In the genomic region with DNA sequence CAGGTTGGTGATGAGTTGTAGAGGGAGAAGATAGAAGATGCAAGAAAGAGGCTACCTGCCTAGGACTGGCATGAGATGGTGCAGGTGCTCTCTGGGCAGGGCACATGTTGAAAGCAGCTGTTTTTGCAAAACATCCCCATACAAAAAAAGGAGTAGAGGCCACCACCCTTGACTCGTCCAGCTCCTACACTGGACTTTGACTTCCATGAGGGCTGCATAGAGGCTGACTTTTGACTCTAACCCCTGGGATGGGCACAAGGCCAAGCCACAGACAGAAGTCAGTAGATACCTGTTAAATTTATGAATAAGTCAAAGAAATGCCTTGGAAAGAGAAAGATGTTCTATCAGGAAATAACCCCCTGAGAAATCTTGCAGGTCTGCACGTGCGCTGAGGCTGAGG, we compare ENCODE assay signal across 23 cellular contexts.
A peak's percentile ranks its signal among the peaks of the same experiment; 100 is the strongest.
DNase-seq lines count a peak whose midpoint lies in the region; ATAC-seq and TF ChIP-seq lines count a peak whose summit lies in the region.
"Had no signal": no experiment of that assay in that cellular context is flagged by ENCODE, and none has a peak within 500 bp of the region (broad histone marks: within the 10 kb centered on the region; RNA-seq: fewer than 3 reads in every experiment).

No MANE protein-coding gene starts in this region.

- H3K14ac ChIP-seq in neuronal stem cell (ENCODE audit: low read length), result no peak overlapping the region

- H3K79me1 ChIP-seq in neuronal stem cell (ENCODE audit: low read depth, low read length), result no peaks in the 10 kb centered on the region

- CTCF ChIA-PET in HCT116 (lab: Charles Lee), result interaction anchor here (3.1 kb wide), 1 partner anchor 19 kb away, joined by 10 read pairs; no protein-coding TSS in a partner anchor
- CTCF ChIA-PET in PC-9 (lab: Charles Lee), result interaction anchor here (0.6 kb wide), 1 partner anchor 37 kb away, joined by 3 read pairs; no protein-coding TSS in a partner anchor

- H3K27me3 Mint-ChIP-seq in T-helper 17 cell, result peaks cover 38% of the 10 kb centered on the region
- H3K27me3 Mint-ChIP-seq: CD4-positive, CD25-positive, alpha-beta regulatory T cell had no signal

- H3K36me3 ChIP-seq in HCT116 (ENCODE audit: control insufficient read depth in 1 of 2, insufficient read depth in 2 of 2, low read length in 2 of 2) (no peaks in the 10 kb centered on the region), PC-9 (ENCODE audit: low read depth) (no peaks in the 10 kb centered on the region), neuronal stem cell (replicated peaks in 1 of 2; ENCODE audit: control insufficient read depth in 2 of 2, insufficient read depth in 2 of 2, low read length in 2 of 2) (no peaks in the 10 kb centered on the region)
- H3K36me3 ChIP-seq in effector memory CD4-positive, alpha-beta T cell (ENCODE audit: control insufficient read depth, insufficient read depth, low read length), result no peaks in the 10 kb centered on the region
- H3K36me3 ChIP-seq: BLaER1, Peyer's patch had no signal

- no peaks in the 10 kb centered on the region for H3K9me3 ChIP-seq in HCT116 (ENCODE audit: control insufficient read depth in 1 of 2, insufficient read depth in 1 of 2, low read depth in 1 of 2, low read length in 2 of 2)
- H3K9me3 ChIP-seq in PC-9 (ENCODE audit: insufficient read depth, low read depth), result no peaks in the 10 kb centered on the region
- H3K9me3 ChIP-seq in neuronal stem cell (replicated peaks in 1 of 2; ENCODE audit: control insufficient read depth in 2 of 2, insufficient read depth in 1 of 2, low read depth in 1 of 2, low read length in 2 of 2), result no peaks in the 10 kb centered on the region
- H3K9me3 ChIP-seq in effector memory CD4-positive, alpha-beta T cell (ENCODE audit: control insufficient read depth, low read length), result no peaks in the 10 kb centered on the region
- no peaks in the 10 kb centered on the region for H3K9me3 ChIP-seq in T-helper 17 cell (ENCODE audit: control insufficient read depth, low read length, poor library complexity, severe bottlenecking)
- H3K9me3 ChIP-seq: BLaER1, Peyer's patch had no signal

- H3K4me3 ChIP-seq in HCT116 (replicated peaks in 1 of 2; ENCODE audit: low read depth in 1 of 2, low read length in 2 of 2) (no peak overlapping the region), PC-9 (no peak overlapping the region), neuronal stem cell (ENCODE audit: low read length in 2 of 2) (no peak overlapping the region)
- H3K4me3 ChIP-seq in effector memory CD4-positive, alpha-beta T cell (ENCODE audit: insufficient read depth, low read depth, low read length, poor library complexity, severe bottlenecking), result no peak overlapping the region
- H3K4me3 ChIP-seq: BLaER1, Peyer's patch, SK-N-MC had no signal

- no peak for DNase-seq in HCT116 (ENCODE audit: low read depth, low spot score)
- no peak for DNase-seq in PC-9
- no peak for DNase-seq in epithelial cell of prostate (ENCODE audit: low read depth, low spot score)
- DNase-seq in neuronal stem cell (ENCODE audit: low spot score), result no peak
- no peak for DNase-seq in HT-29 (ENCODE audit: low spot score)
- no peak for DNase-seq in effector memory CD4-positive, alpha-beta T cell
- DNase-seq in T-helper 17 cell, result no peak
- DNase-seq: CD4-positive, CD25-positive, alpha-beta regulatory T cell; DMS153; DND-41; IMR-90; NCI-H1092; NCI-H1417 treated with DMSO at 0.1 percent for 48 hours; NCI-H1694 treated with DMSO at 0.1 percent for 48 hours; NCI-H2081; NCI-H226; NCI-H510A; NCI-H69; Peyer's patch; SIG-M5 had no signal

- H3K4me3 Mint-ChIP-seq in T-helper 17 cell, result no peak overlapping the region
- H3K4me3 Mint-ChIP-seq: CD4-positive, CD25-positive, alpha-beta regulatory T cell had no signal

- H3K79me2 ChIP-seq in HCT116 (ENCODE audit: insufficient read depth, low read length), result no peaks in the 10 kb centered on the region
- no peaks in the 10 kb centered on the region for H3K79me2 ChIP-seq in PC-9 (ENCODE audit: low read depth)

- peaks cover 2% of the 10 kb centered on the region for H3K4me1 Mint-ChIP-seq in T-helper 17 cell
- H3K4me1 Mint-ChIP-seq: CD4-positive, CD25-positive, alpha-beta regulatory T cell had no signal

- no peak for TF ChIP-seq RAD21 in HCT116 (IDR thresholded peaks at IDR 0.05; ENCODE audit: low read depth)

- H3K4me2 ChIP-seq in HCT116 (ENCODE audit: low read length) (peak overlapping the region; percentile 73), PC-9 (peak overlapping the region; percentile 71; the same call in 1 of the 2 replicates), neuronal stem cell (ENCODE audit: insufficient read depth, low read length, poor library complexity, severe bottlenecking) (no peak overlapping the region)
- H3K4me2 ChIP-seq: BLaER1, KMS-11 had no signal

- peaks cover 2% of the 10 kb centered on the region for H3K36me3 Mint-ChIP-seq in T-helper 17 cell (ENCODE audit: low read depth)
- H3K36me3 Mint-ChIP-seq: CD4-positive, CD25-positive, alpha-beta regulatory T cell had no signal

- H3K23ac ChIP-seq in neuronal stem cell (ENCODE audit: low read depth, low read length, poor library complexity), result no peak overlapping the region

- H4K20me1 ChIP-seq in HCT116 (ENCODE audit: insufficient read depth) (no peaks in the 10 kb centered on the region), PC-9 (ENCODE audit: insufficient read depth) (no peaks in the 10 kb centered on the region)
- H4K20me1 ChIP-seq: BLaER1 had no signal

- H2AK5ac ChIP-seq in neuronal stem cell (ENCODE audit: low read depth, low read length), result peak overlapping the region; percentile 14

- H2AFZ ChIP-seq in HCT116 (ENCODE audit: low read depth, low read length, poor library complexity, severe bottlenecking) (no peak overlapping the region), PC-9 (no peak overlapping the region), neuronal stem cell (ENCODE audit: low read length) (no peak overlapping the region)

- POLR2A ChIA-PET in HCT116 (lab: Charles Lee) (no interaction called here), PC-9 (lab: Charles Lee; ENCODE audit: unreplicated experiment) (no interaction called here)

- WGBS in neuronal stem cell (ENCODE audit: extremely low coverage in 2 of 2, insufficient read length in 2 of 2, insufficient replicate concordance in 1 of 2), 2 donors, result no CpG with 5 or more reads among the region's 3 CpGs

- RAD21 ChIA-PET in HCT116 (lab: Charles Lee; ENCODE audit: low non-redundant PET in 1 of 2, low total read pairs in 2 of 2, uncharacterized antibody in 2 of 2, unreplicated experiment in 2 of 2), result no interaction called here

- no peak overlapping the region for H3K27ac Mint-ChIP-seq in T-helper 17 cell
- H3K27ac Mint-ChIP-seq: CD4-positive, CD25-positive, alpha-beta regulatory T cell had no signal

- no peak overlapping the region for H3K4ac ChIP-seq in neuronal stem cell (ENCODE audit: low read length)

- H2BK15ac ChIP-seq in neuronal stem cell (ENCODE audit: low read length), result no peak overlapping the region

- H2BK5ac ChIP-seq in neuronal stem cell (ENCODE audit: low read length), result no peak overlapping the region

- H2BK120ac ChIP-seq in neuronal stem cell (ENCODE audit: low read depth, low read length), result no peak overlapping the region

- H3K4me1 ChIP-seq in HCT116 (ENCODE audit: control insufficient read depth in 1 of 2, insufficient read depth in 2 of 2, low read length in 2 of 2), result peaks cover 57 to 77% of the 10 kb centered on the region in 2 experiments
- H3K4me1 ChIP-seq in PC-9 (replicated peaks; ENCODE audit: insufficient read depth), result peaks cover 32% of the 10 kb centered on the region
- no peaks in the 10 kb centered on the region for H3K4me1 ChIP-seq in neuronal stem cell (ENCODE audit: control insufficient read depth in 2 of 2, insufficient read depth in 1 of 2, low read depth in 1 of 2, low read length in 2 of 2)
- H3K4me1 ChIP-seq in effector memory CD4-positive, alpha-beta T cell (ENCODE audit: control insufficient read depth, insufficient read depth, low read length, poor library complexity, severe bottlenecking), result no peaks in the 10 kb centered on the region
- H3K4me1 ChIP-seq: BLaER1, Peyer's patch had no signal

- H2BK12ac ChIP-seq in neuronal stem cell (ENCODE audit: low read length), result no peak overlapping the region

- BruUV-seq in HCT116 (replicated peaks; lab: Mats Ljungman, UMichigan) (no TSS peak), PC-9 (replicated peaks; lab: Mats Ljungman, UMichigan) (no TSS peak)

- no peak for TF ChIP-seq POLR2A in HCT116 (IDR thresholded peaks at IDR 0.05; ENCODE audit: borderline replicate concordance, extremely low read depth, insufficient read depth, insufficient read length)

- ATAC-seq in HCT116 (no peak), T-helper 17 cell (no peak)

- H3K9ac ChIP-seq in HCT116 (ENCODE audit: low read length) (no peak overlapping the region), neuronal stem cell (ENCODE audit: low read depth, low read length, poor library complexity) (no peak overlapping the region)
- H3K9ac ChIP-seq: BLaER1, KMS-11 had no signal

- no peak overlapping the region for H4K8ac ChIP-seq in neuronal stem cell (ENCODE audit: low read depth, low read length)

- TF ChIP-seq CTCF in HCT116 (IDR thresholded peaks at IDR 0.05 in 2 of 3, conservative IDR thresholded peaks at IDR 0.05 in 1 of 3; ENCODE audit: borderline replicate concordance in 1 of 3, insufficient read depth in 1 of 3, low read depth in 2 of 3, low read length in 2 of 3) (no peak), PC-9 (conservative IDR thresholded peaks at IDR 0.05) (no peak)

- H3K27ac ChIP-seq in HCT116 (ENCODE audit: low read depth, low read length) (no peak overlapping the region), PC-9 (peak overlapping the region; percentile 94), epithelial cell of prostate (peak overlapping the region; percentile 98), neuronal stem cell (replicated peaks; ENCODE audit: low read length) (no peak overlapping the region)
- H3K27ac ChIP-seq in effector memory CD4-positive, alpha-beta T cell (ENCODE audit: insufficient read depth, low read length, poor library complexity, severe bottlenecking), result no peak overlapping the region
- H3K27ac ChIP-seq: BLaER1, KMS-11, Peyer's patch, SK-N-MC had no signal

- no peak overlapping the region for H3K18ac ChIP-seq in neuronal stem cell (ENCODE audit: low read length)

- peaks cover 35% of the 10 kb centered on the region for H3F3A ChIP-seq in PC-9 (ENCODE audit: insufficient read depth, low read depth)

- H3K9me2 ChIP-seq in HCT116 (ENCODE audit: insufficient read depth), result no peaks in the 10 kb centered on the region
- H3K9me2 ChIP-seq in PC-9 (ENCODE audit: insufficient read depth), result no peaks in the 10 kb centered on the region

- no peak overlapping the region for H4K91ac ChIP-seq in neuronal stem cell (ENCODE audit: low read depth, low read length, poor library complexity)

- H3K27me3 ChIP-seq in HCT116 (ENCODE audit: insufficient read depth, low read length) (no peaks in the 10 kb centered on the region), PC-9 (ENCODE audit: insufficient read depth, low read depth) (no peaks in the 10 kb centered on the region), neuronal stem cell (ENCODE audit: control insufficient read depth in 3 of 3, insufficient read depth in 3 of 3, low read depth in 1 of 3, low read length in 3 of 3) (no peaks in the 10 kb centered on the region)
- H3K27me3 ChIP-seq in effector memory CD4-positive, alpha-beta T cell (replicated peaks; ENCODE audit: control insufficient read depth, insufficient read depth, low read length, poor library complexity, severe bottlenecking), result no peaks in the 10 kb centered on the region
- H3K27me3 ChIP-seq: BLaER1, Peyer's patch had no signal

- intact Hi-C loops in HCT116 (cut with micrococcal nuclease), result loop anchor here (5.0 kb wide), 1 partner anchor 66 kb away; no protein-coding TSS in a partner anchor
- intact Hi-C loops in PC-9 (cut with micrococcal nuclease; ENCODE audit: unreplicated experiment), result loop anchor here (5.0 kb wide), 1 partner anchor 164 kb away; no protein-coding TSS in a partner anchor

Comparison
In these comparisons a context has a peak if more than half of its experiments do, and no peak if none do; other contexts are left out.
1. H3K27ac ChIP-seq: peak in PC-9 (single experiment) and epithelial cell of prostate (single experiment); none in HCT116 (single experiment), neuronal stem cell (single experiment) and effector memory CD4-positive, alpha-beta T cell (single experiment).